8 cellular contexts compared by ENCODE assay signal in genomic region chr12:110698171-110698902, GRCh38. TPM values are rescaled to one million over a fixed set of nuclear protein-coding genes. Genes with fewer than 3 reads are reported as not detected.
A peak's percentile ranks its signal among the peaks of the same experiment; 100 is the strongest.
DNase-seq lines count a peak whose midpoint lies in the region; ATAC-seq and TF ChIP-seq lines count a peak whose summit lies in the region.

No MANE protein-coding gene starts in this region.

- H3K27me3 ChIP-seq in H7 (ENCODE audit: control insufficient read depth, insufficient read depth, low read length) (no peaks in the 10 kb centered on the region), MM.1S (replicated peaks; ENCODE audit: insufficient read depth, low read length) (no peaks in the 10 kb centered on the region), iPS DF 6.9 (ENCODE audit: control insufficient read depth, insufficient read depth, low read length) (no peaks in the 10 kb centered on the region), smooth muscle cell (ENCODE audit: low read depth) (no peaks in the 10 kb centered on the region)

- H3K4me1 ChIP-seq in MM.1S (ENCODE audit: low read length) (peaks cover 4% of the 10 kb centered on the region; the same call in 1 of the 2 replicates), iPS DF 6.9 (ENCODE audit: control insufficient read depth, insufficient read depth, low read length) (no peaks in the 10 kb centered on the region), smooth muscle cell (ENCODE audit: low read depth) (no peaks in the 10 kb centered on the region)

- no peak overlapping the region for H3K9ac ChIP-seq in MM.1S (ENCODE audit: low read length)
- H3K9ac ChIP-seq in smooth muscle cell (ENCODE audit: low read depth): no peak overlapping the region

- no peaks in the 10 kb centered on the region for H3K36me3 ChIP-seq in H7 (replicated peaks; ENCODE audit: control insufficient read depth, insufficient read depth, low read length)
- H3K36me3 ChIP-seq in MM.1S (replicated peaks; ENCODE audit: insufficient read depth, low read length): no peaks in the 10 kb centered on the region
- H3K36me3 ChIP-seq in iPS DF 6.9 (ENCODE audit: control insufficient read depth, insufficient read depth, low read length): no peaks in the 10 kb centered on the region
- no peaks in the 10 kb centered on the region for H3K36me3 ChIP-seq in smooth muscle cell (ENCODE audit: low read depth)

- H3K79me2 ChIP-seq in MM.1S (ENCODE audit: low read length) (no peaks in the 10 kb centered on the region), smooth muscle cell (ENCODE audit: low read depth) (no peaks in the 10 kb centered on the region)

- H3F3A ChIP-seq in MM.1S (ENCODE audit: insufficient read depth, low read length) (no peaks in the 10 kb centered on the region), smooth muscle cell (ENCODE audit: low read depth) (no peaks in the 10 kb centered on the region)

- no peaks in the 10 kb centered on the region for H4K20me1 ChIP-seq in MM.1S (ENCODE audit: insufficient read depth, low read length)
- no peaks in the 10 kb centered on the region for H4K20me1 ChIP-seq in smooth muscle cell (ENCODE audit: low read depth)

- TF ChIP-seq CTCF in MM.1S (IDR thresholded peaks at IDR 0.05; ENCODE audit: low read length) (peak; percentile 65), astrocyte of the cerebellum (IDR thresholded peaks at IDR 0.05; ENCODE audit: low read depth, low read length, missing control alignments) (peak; percentile 72), smooth muscle cell (IDR thresholded peaks at IDR 0.05; ENCODE audit: borderline replicate concordance, insufficient read depth, poor library complexity, severe bottlenecking) (peak; percentile 38)

- H2AFZ ChIP-seq in MM.1S (ENCODE audit: low read length) (peak overlapping the region; percentile 63), smooth muscle cell (ENCODE audit: low read depth) (no peak overlapping the region)

- H3K4me2 ChIP-seq in MM.1S (ENCODE audit: low read depth, low read length): peak overlapping the region; percentile 45; the same call in 1 of the 2 replicates
- no peak overlapping the region for H3K4me2 ChIP-seq in smooth muscle cell

- no peaks in the 10 kb centered on the region for H3K9me2 ChIP-seq in MM.1S (replicated peaks; ENCODE audit: insufficient read depth, low read length)

- no CpG with 5 or more reads among the region's 20 CpGs for WGBS in iPS DF 6.9 (ENCODE audit: insufficient coverage, insufficient read length)
- WGBS in smooth muscle cell (ENCODE audit: low lambda C conversion rate): 56% methylated on average over 20 of the region's 20 CpGs

- H3K27ac ChIP-seq in MM.1S (ENCODE audit: low read length): no peak overlapping the region
- H3K27ac ChIP-seq in iPS DF 6.9 (ENCODE audit: low read length): no peak overlapping the region
- no peak overlapping the region for H3K27ac ChIP-seq in smooth muscle cell (ENCODE audit: low read depth)

- in situ Hi-C loops in astrocyte of the cerebellum (cut with HindIII; ENCODE audit: low sequenced_read_pairs): no loop called here

- H3K9me3 ChIP-seq in MM.1S (replicated peaks; ENCODE audit: insufficient read depth, low read length) (no peaks in the 10 kb centered on the region), iPS DF 6.9 (ENCODE audit: control insufficient read depth, insufficient read depth, low read length) (no peaks in the 10 kb centered on the region), smooth muscle cell (replicated peaks; ENCODE audit: low read depth) (no peaks in the 10 kb centered on the region)

- ATAC-seq in HG03457 (IDR thresholded peaks at IDR 0.05; ENCODE audit: unreplicated experiment): no peak

- H3K4me3 ChIP-seq in H7 (ENCODE audit: insufficient read depth, low read depth, low read length): no peak overlapping the region
- no peak overlapping the region for H3K4me3 ChIP-seq in MM.1S (ENCODE audit: low read length)
- H3K4me3 ChIP-seq in astrocyte of the cerebellum (ENCODE audit: low read depth, low read length): no peak overlapping the region
- no peak overlapping the region for H3K4me3 ChIP-seq in iPS DF 6.9 (ENCODE audit: low read length)
- no peak overlapping the region for H3K4me3 ChIP-seq in smooth muscle cell

- DNase-seq in GDM1 (lab: John Stamatoyannopoulos, UW) (peak; percentile 72), H7 (peak; percentile 84), MM.1S (peak; percentile 71), T-helper 22 cell (ENCODE audit: low read depth) (peak; percentile 41), astrocyte of the cerebellum (ENCODE audit: low read depth) (peak; percentile 65), iPS DF 6.9 (ENCODE audit: low read depth, low spot score) (peak; percentile 78), smooth muscle cell (lab: John Stamatoyannopoulos, UW; ENCODE audit: unreplicated experiment) (no peak)

RNA-seq across cellular contexts. Expression of gene HVCN1, which starts 9.4 kb away (rescaled TPM):
- total RNA-seq in H7 (2014; rRNA removed; shearing (Covaris generic)): 5.8 and 6.9 TPM in 2 replicates
- total RNA-seq in smooth muscle cell: 4.6 and 8.3 TPM in 2 replicates
- 5.3 and 5.5 TPM in 2 replicates for polyA plus RNA-seq in smooth muscle cell

RNA-seq across cellular contexts. Expression of gene PPP1CC, which starts 44.4 kb away (rescaled TPM):
- total RNA-seq in H7 (2014; rRNA removed; shearing (Covaris generic)): 251 and 310 TPM in 2 replicates
- total RNA-seq in smooth muscle cell: 105 and 120 TPM in 2 replicates
- 34.9 and 35.2 TPM in 2 replicates for polyA plus RNA-seq in smooth muscle cell
